In genomic region chr3:127676456-127676855, GRCh38 we compare ENCODE assay signal across 26 cellular contexts. TPM values are rescaled to one million over a fixed set of nuclear protein-coding genes. Genes with fewer than 3 reads are reported as not detected.
A peak's percentile ranks its signal among the peaks of the same experiment; 100 is the strongest.
DNase-seq lines count a peak whose midpoint lies in the region; ATAC-seq and TF ChIP-seq lines count a peak whose summit lies in the region.
"Had no signal": no experiment of that assay in that cellular context is flagged by ENCODE, and none has a peak within 500 bp of the region (broad histone marks: within the 10 kb centered on the region; RNA-seq: fewer than 3 reads in every experiment).

No MANE protein-coding gene starts in this region.

- TF ChIP-seq POLR2A in sigmoid colon (IDR thresholded peaks at IDR 0.05), result no peak

- H3K27me3 ChIP-seq in CD4-positive, alpha-beta T cell (ENCODE audit: control insufficient read depth, insufficient read depth, low read length), result no peaks in the 10 kb centered on the region
- H3K27me3 ChIP-seq in sigmoid colon, result no peaks in the 10 kb centered on the region
- H3K27me3 ChIP-seq: SJSA1 had no signal

- POLR2A ChIA-PET in CD4-positive, alpha-beta T cell (lab: Charles Lee), result no interaction called here

- peaks cover 42% of the 10 kb centered on the region for H3K36me3 Mint-ChIP-seq in CD4-positive, alpha-beta T cell (ENCODE audit: low read depth)
- H3K36me3 Mint-ChIP-seq: activated naive CD4-positive, alpha-beta T cell treated with anti-CD3 and anti-CD28 coated beads, Interleukin-2, amount 50 U/mL, for 24 hours had no signal

- H3K9me3 ChIP-seq in CD4-positive, alpha-beta T cell (ENCODE audit: control insufficient read depth, low read length), result no peaks in the 10 kb centered on the region
- no peaks in the 10 kb centered on the region for H3K9me3 ChIP-seq in sigmoid colon
- H3K9me3 ChIP-seq: SJSA1 had no signal

- H3K27ac Mint-ChIP-seq in CD4-positive, alpha-beta T cell, result peak overlapping the region; percentile 33
- H3K27ac Mint-ChIP-seq: activated naive CD4-positive, alpha-beta T cell treated with anti-CD3 and anti-CD28 coated beads, Interleukin-2, amount 50 U/mL, for 24 hours had no signal

- no peak for TF ChIP-seq EP300 in sigmoid colon (IDR thresholded peaks at IDR 0.05)

- peak; percentile 17 for DNase-seq in activated CD4-positive, CD25-positive, alpha-beta regulatory T cell treated with anti-CD3 and anti-CD28 coated beads, Interleukin-2, amount 50 U/mL, for 72 hours
- no peak for DNase-seq in activated CD4-positive, CD25-positive, alpha-beta regulatory T cell (lab: John Stamatoyannopoulos, UW)
- peak in 1 of 10 experiments; percentile 30 for DNase-seq in CD4-positive, alpha-beta T cell
- DNase-seq in coronary artery (ENCODE audit: low spot score), result peak; percentile 50
- peak; percentile 50 for DNase-seq in sigmoid colon
- no peak for DNase-seq in NCI-H1694 (lab: John Stamatoyannopoulos, UW)
- DNase-seq: 8988T; activated CD4-positive, alpha-beta T cell treated with anti-CD3 and anti-CD28 coated beads for 48 hours; GDM1; glutamatergic neuron; GM23248; kidney glomerular epithelial cell; mammary epithelial cell; NCI-H146; NK-92 treated with Interleukin-12 subunit alpha and Interleukin-12 subunit beta, amount 100 ng/mL, for 24 hours; occipital lobe; PC-9; stimulated activated CD4-positive, alpha-beta T cell treated with anti-CD3 and anti-CD28 coated beads, Interleukin-12 subunit alpha, Interleukin-12 subunit beta, amount 100 ng/mL, for 4 hours; stimulated activated CD4-positive, alpha-beta T cell treated with anti-CD3 and anti-CD28 coated beads, Interleukin-4, amount 100 ng/mL, for 4 hours had no signal

- no peak for ATAC-seq in CD4-positive, alpha-beta T cell (ENCODE audit: poor library complexity)
- no peak for ATAC-seq in HG03442 (IDR thresholded peaks at IDR 0.05; ENCODE audit: unreplicated experiment)
- no peak for ATAC-seq in HG02938 (IDR thresholded peaks at IDR 0.05; ENCODE audit: unreplicated experiment)
- ATAC-seq: T-cell had no signal

- CTCF ChIA-PET in CD4-positive, alpha-beta T cell (lab: Charles Lee), result no interaction called here

- no peaks in the 10 kb centered on the region for H3K27me3 Mint-ChIP-seq in CD4-positive, alpha-beta T cell
- H3K27me3 Mint-ChIP-seq: activated naive CD4-positive, alpha-beta T cell treated with anti-CD3 and anti-CD28 coated beads, Interleukin-2, amount 50 U/mL, for 24 hours; central memory CD8-positive, alpha-beta T cell; T-cell had no signal

- H3K4me1 Mint-ChIP-seq in CD4-positive, alpha-beta T cell (ENCODE audit: low read depth), result peaks cover 38% of the 10 kb centered on the region

- intact Hi-C loops in CD4-positive, alpha-beta T cell (cut with DNase I, micrococcal nuclease), result loop anchor here in 1 of 2 experiments (10.0 kb wide), 4 partner anchors 448 to 1592 kb away; partner anchors contain the start of genes EEFSEC, RAB7A, RUVBL1 and SLC41A3
- intact Hi-C loops in sigmoid colon (cut with DNase I), result no loop called here

- peaks cover 0 to 32% (median 27%) of the 10 kb centered on the region in 4 donors for H3K4me1 ChIP-seq in sigmoid colon

- H3K4me3 ChIP-seq in coronary artery, result no peak overlapping the region
- H3K4me3 ChIP-seq in sigmoid colon, result no peak overlapping the region
- H3K4me3 ChIP-seq: GM23248, PC-9, SJSA1 had no signal

- 53 to 83% methylated on average over 4 of the region's 4 CpGs for WGBS in sigmoid colon, 2 donors

- no peaks in the 10 kb centered on the region for H3K9me3 Mint-ChIP-seq in CD4-positive, alpha-beta T cell
- H3K9me3 Mint-ChIP-seq: activated naive CD4-positive, alpha-beta T cell treated with anti-CD3 and anti-CD28 coated beads, Interleukin-2, amount 50 U/mL, for 24 hours; central memory CD8-positive, alpha-beta T cell; T-cell had no signal

- H3K36me3 ChIP-seq in sigmoid colon, result peaks cover 9 to 58% (median 18%) of the 10 kb centered on the region in 4 donors

- no peak overlapping the region for H3K27ac ChIP-seq in CD4-positive, alpha-beta T cell (ENCODE audit: low read depth, low read length)
- H3K27ac ChIP-seq in coronary artery (no peak overlapping the region), sigmoid colon (no peak overlapping the region)
- H3K27ac ChIP-seq: epithelial cell of prostate, GM23248, PC-9, SJSA1 had no signal

- no peak overlapping the region for H3K4me3 Mint-ChIP-seq in CD4-positive, alpha-beta T cell
- H3K4me3 Mint-ChIP-seq: central memory CD8-positive, alpha-beta T cell had no signal

- TF ChIP-seq CTCF in CD4-positive, alpha-beta T cell (IDR thresholded peaks at IDR 0.05), result no peak
- TF ChIP-seq CTCF in coronary artery (IDR thresholded peaks at IDR 0.05) (no peak), sigmoid colon (IDR thresholded peaks at IDR 0.05) (no peak)

RNA-seq across cellular contexts. Expression of gene ABTB1, which starts 3.7 kb away (rescaled TPM):
- 100 to 1,000 TPM; 116 to 118 TPM for total RNA-seq in CD4-positive, alpha-beta T cell
- total RNA-seq in sigmoid colon, result 10 to 100 TPM; 33.5 to 75.3 (median 49.1) TPM
- polyA plus RNA-seq in sigmoid colon, result 10 to 100 TPM; 18.0 to 36.5 (median 24.6) TPM

RNA-seq across cellular contexts. Expression of gene PODXL2, which starts 47.5 kb away (rescaled TPM):
- 1 to 10 TPM; 4.0 to 4.2 TPM for total RNA-seq in CD4-positive, alpha-beta T cell
- 1 to 10 TPM; 2.0 to 4.3 (median 2.4) TPM for total RNA-seq in sigmoid colon
- 10 to 100 TPM in 1 of 3 donors, 1 to 10 TPM in 2; 2.5 to 16.7 (median 3.0) TPM for polyA plus RNA-seq in sigmoid colon

Comparison
In these comparisons a context has a peak if more than half of its experiments do, and no peak if none do; other contexts are left out.
1. DNase-seq: peak in activated CD4-positive, CD25-positive, alpha-beta regulatory T cell treated with anti-CD3 and anti-CD28 coated beads, Interleukin-2, amount 50 U/mL, for 72 hours (single experiment), coronary artery (single experiment) and sigmoid colon (single experiment); none in activated CD4-positive, CD25-positive, alpha-beta regulatory T cell (0 of 4) and NCI-H1694 (single experiment).